Comparison of ENCODE assay signal across 9 cellular contexts in the genomic region with DNA sequence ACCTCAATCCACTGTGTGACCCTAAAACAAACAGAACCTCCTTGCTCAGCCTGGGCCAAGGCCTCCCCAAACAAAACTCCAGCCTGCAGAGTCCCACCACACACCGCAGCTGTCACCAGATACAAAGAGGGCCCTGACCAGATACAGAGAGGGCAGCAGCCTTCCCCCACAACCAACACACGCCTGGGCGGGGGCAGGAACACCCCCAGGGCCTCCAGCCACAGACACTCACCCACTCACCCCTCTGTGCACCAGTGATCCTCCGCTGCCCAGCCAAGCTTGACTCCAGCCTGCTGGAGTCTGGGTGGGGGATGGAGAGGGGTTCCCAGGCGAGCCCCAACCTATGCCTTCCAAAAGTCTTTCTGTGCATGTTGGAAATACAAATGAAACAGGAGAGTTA. TPM values are rescaled to one million over a fixed set of nuclear protein-coding genes. Genes with fewer than 3 reads are reported as not detected.
A peak's percentile ranks its signal among the peaks of the same experiment; 100 is the strongest.
DNase-seq lines count a peak whose midpoint lies in the region; ATAC-seq and TF ChIP-seq lines count a peak whose summit lies in the region.
"Had no signal": no experiment of that assay in that cellular context is flagged by ENCODE, and none has a peak within 500 bp of the region (broad histone marks: within the 10 kb centered on the region; RNA-seq: fewer than 3 reads in every experiment).

No MANE protein-coding gene starts in this region.

- H3K27me3 ChIP-seq in lower lobe of right lung (ENCODE audit: low read depth) = no peaks in the 10 kb centered on the region
- H3K27me3 ChIP-seq in subcutaneous abdominal adipose tissue (ENCODE audit: control insufficient read depth in 5 of 5, insufficient read depth in 4 of 5, low read length in 5 of 5) = peaks cover 0 to 6% (median 0%) of the 10 kb centered on the region in 5 donors

- H3K4me3 Mint-ChIP-seq in activated T-cell treated with anti-CD3 and anti-CD28 coated beads, Interleukin-2, amount 50 U/mL, for 72 hours = peak overlapping the region; percentile 75 to 79
- peak overlapping the region; percentile 39 for H3K4me3 Mint-ChIP-seq in activated CD8-positive, alpha-beta T cell treated with anti-CD3 and anti-CD28 coated beads, Interleukin-2, amount 10 ng/mL, durations not matched to agents 7 days and 5 days

- no peak for ATAC-seq in activated T-cell treated with anti-CD3 and anti-CD28 coated beads, Interleukin-2, amount 50 U/mL, for 72 hours (replicated peaks in 1 of 2)
- no peak for ATAC-seq in activated CD8-positive, alpha-beta T cell treated with anti-CD3 and anti-CD28 coated beads, Interleukin-2, amount 10 ng/mL, durations not matched to agents 7 days and 5 days
- ATAC-seq in lower lobe of right lung = no peak
- no peak for ATAC-seq in GM18867 (IDR thresholded peaks at IDR 0.05; ENCODE audit: unreplicated experiment)

- H3K9ac ChIP-seq in subcutaneous abdominal adipose tissue (ENCODE audit: low read length in 5 of 5) = no peak overlapping the region

- H3K4me1 Mint-ChIP-seq in activated T-cell treated with anti-CD3 and anti-CD28 coated beads, Interleukin-2, amount 50 U/mL, for 72 hours (ENCODE audit: low read depth) = peaks cover 61% of the 10 kb centered on the region
- peaks cover 71% of the 10 kb centered on the region for H3K4me1 Mint-ChIP-seq in activated CD8-positive, alpha-beta T cell treated with anti-CD3 and anti-CD28 coated beads, Interleukin-2, amount 10 ng/mL, durations not matched to agents 7 days and 5 days (ENCODE audit: low read depth)

- H3K36me3 ChIP-seq in lower lobe of right lung = peaks cover 2% of the 10 kb centered on the region
- H3K36me3 ChIP-seq in subcutaneous abdominal adipose tissue (ENCODE audit: control insufficient read depth in 5 of 5, insufficient read depth in 5 of 5, low read length in 5 of 5) = peaks cover 0 to 3% (median 0%) of the 10 kb centered on the region in 5 donors

- H3K4me1 ChIP-seq in lower lobe of right lung = peaks cover 81% of the 10 kb centered on the region
- H3K4me1 ChIP-seq in subcutaneous abdominal adipose tissue (ENCODE audit: control insufficient read depth in 5 of 5, insufficient read depth in 5 of 5, low read length in 5 of 5) = peaks cover 17 to 77% (median 73%) of the 10 kb centered on the region in 5 donors

- CTCF ChIA-PET in activated CD8-positive, alpha-beta T cell treated with anti-CD3 and anti-CD28 coated beads, Interleukin-2, amount 10 ng/mL, durations not matched to agents 7 days and 5 days (lab: Charles Lee) = interaction anchor here (4.5 kb wide), 1 partner anchor 19 kb away, joined by 53 read pairs; no protein-coding TSS in a partner anchor

- TF ChIP-seq CTCF in lower lobe of right lung (IDR thresholded peaks at IDR 0.05) = no peak

- no peaks in the 10 kb centered on the region for H3K27me3 Mint-ChIP-seq in activated T-cell treated with anti-CD3 and anti-CD28 coated beads, Interleukin-2, amount 50 U/mL, for 72 hours (ENCODE audit: low read depth)
- peaks cover 2% of the 10 kb centered on the region for H3K27me3 Mint-ChIP-seq in activated CD8-positive, alpha-beta T cell treated with anti-CD3 and anti-CD28 coated beads, Interleukin-2, amount 10 ng/mL, durations not matched to agents 7 days and 5 days (ENCODE audit: low read depth)

- POLR2A ChIA-PET in activated CD8-positive, alpha-beta T cell treated with anti-CD3 and anti-CD28 coated beads, Interleukin-2, amount 10 ng/mL, durations not matched to agents 7 days and 5 days (lab: Charles Lee) = interaction anchor here (2.1 kb wide), 1 partner anchor 19 kb away, joined by 7 read pairs; no protein-coding TSS in a partner anchor

- DNase-seq in activated T-cell treated with anti-CD3 and anti-CD28 coated beads, Interleukin-2, amount 50 U/mL, for 72 hours = no peak
- DNase-seq in activated T-cell treated with anti-CD3 and anti-CD28 coated beads, Interleukin-2, amount 50 U/mL, for 1 hour = no peak
- DNase-seq in activated CD8-positive, alpha-beta T cell treated with anti-CD3 and anti-CD28 coated beads, Interleukin-2, amount 10 ng/mL, durations not matched to agents 7 days and 5 days = no peak
- DNase-seq in lower lobe of right lung (no peak), SIG-M5 treated with dmso at 0.1 percent for 504 hours (lab: John Stamatoyannopoulos, UW; ENCODE audit: unreplicated experiment) (no peak), D341Med (ENCODE audit: low spot score) (no peak)
- DNase-seq: AML-193 had no signal

- no peaks in the 10 kb centered on the region for H3K9me3 ChIP-seq in lower lobe of right lung
- H3K9me3 ChIP-seq in subcutaneous abdominal adipose tissue (ENCODE audit: control insufficient read depth in 5 of 5, low read length in 5 of 5) = peaks cover 0 to 2% (median 0%) of the 10 kb centered on the region in 5 donors

- H3K4me3 ChIP-seq in lower lobe of right lung (no peak overlapping the region), subcutaneous abdominal adipose tissue (ENCODE audit: low read depth in 1 of 5, low read length in 5 of 5) (no peak overlapping the region)

- H3K36me3 Mint-ChIP-seq in activated T-cell treated with anti-CD3 and anti-CD28 coated beads, Interleukin-2, amount 50 U/mL, for 72 hours (ENCODE audit: insufficient read depth in 2 of 2) = peaks cover 0 to 4% of the 10 kb centered on the region in 2 donors
- peaks cover 30% of the 10 kb centered on the region for H3K36me3 Mint-ChIP-seq in activated CD8-positive, alpha-beta T cell treated with anti-CD3 and anti-CD28 coated beads, Interleukin-2, amount 10 ng/mL, durations not matched to agents 7 days and 5 days (ENCODE audit: low read depth)

- no peaks in the 10 kb centered on the region for H3K9me3 Mint-ChIP-seq in activated T-cell treated with anti-CD3 and anti-CD28 coated beads, Interleukin-2, amount 50 U/mL, for 72 hours
- H3K9me3 Mint-ChIP-seq in activated CD8-positive, alpha-beta T cell treated with anti-CD3 and anti-CD28 coated beads, Interleukin-2, amount 10 ng/mL, durations not matched to agents 7 days and 5 days (ENCODE audit: insufficient read depth) = no peaks in the 10 kb centered on the region

- intact Hi-C loops in lower lobe of right lung (cut with DNase I) = no loop called here

- H3K27ac ChIP-seq in lower lobe of right lung = peak overlapping the region; percentile 98
- peak overlapping the region; percentile 86 for H3K27ac ChIP-seq in subcutaneous abdominal adipose tissue (ENCODE audit: low read depth, low read length)

- H3K27ac Mint-ChIP-seq in activated T-cell treated with anti-CD3 and anti-CD28 coated beads, Interleukin-2, amount 50 U/mL, for 72 hours = peak overlapping the region; percentile 80
- peak overlapping the region; percentile 72 for H3K27ac Mint-ChIP-seq in activated CD8-positive, alpha-beta T cell treated with anti-CD3 and anti-CD28 coated beads, Interleukin-2, amount 10 ng/mL, durations not matched to agents 7 days and 5 days

RNA-seq across cellular contexts. Expression of a gene that starts 5.9 kb away (rescaled TPM):
- 100 to 1,000 TPM; 400 to 456 TPM for total RNA-seq in activated T-cell treated with anti-CD3 and anti-CD28 coated beads, Interleukin-2, amount 50 U/mL, for 72 hours
- 100 to 1,000 TPM; 172 to 195 TPM for total RNA-seq in activated CD8-positive, alpha-beta T cell treated with anti-CD3 and anti-CD28 coated beads, Interleukin-2, amount 10 ng/mL, durations not matched to agents 7 days and 5 days
- 352 TPM for total RNA-seq in lower lobe of right lung

RNA-seq across cellular contexts. Expression of a gene that starts 12.1 kb away (rescaled TPM):
- total RNA-seq in activated T-cell treated with anti-CD3 and anti-CD28 coated beads, Interleukin-2, amount 50 U/mL, for 72 hours = 10 to 100 TPM; 59.8 to 69.1 TPM
- total RNA-seq in activated CD8-positive, alpha-beta T cell treated with anti-CD3 and anti-CD28 coated beads, Interleukin-2, amount 10 ng/mL, durations not matched to agents 7 days and 5 days = 10 to 100 TPM; 57.1 TPM
- total RNA-seq in lower lobe of right lung = 43.5 TPM

RNA-seq across cellular contexts. Expression of a gene that starts 14.8 kb away (rescaled TPM):
- total RNA-seq in activated T-cell treated with anti-CD3 and anti-CD28 coated beads, Interleukin-2, amount 50 U/mL, for 72 hours = 10 to 100 TPM; 72.3 to 75.4 TPM
- total RNA-seq in activated CD8-positive, alpha-beta T cell treated with anti-CD3 and anti-CD28 coated beads, Interleukin-2, amount 10 ng/mL, durations not matched to agents 7 days and 5 days = 10 to 100 TPM; 88.4 to 94.3 TPM
- 76.3 TPM for total RNA-seq in lower lobe of right lung

RNA-seq across cellular contexts. Expression of a gene that starts 21.6 kb away (rescaled TPM):
- total RNA-seq in activated T-cell treated with anti-CD3 and anti-CD28 coated beads, Interleukin-2, amount 50 U/mL, for 72 hours = 100 to 1,000 TPM; 169 to 201 TPM
- 100 to 1,000 TPM; 209 to 222 TPM for total RNA-seq in activated CD8-positive, alpha-beta T cell treated with anti-CD3 and anti-CD28 coated beads, Interleukin-2, amount 10 ng/mL, durations not matched to agents 7 days and 5 days
- total RNA-seq in lower lobe of right lung = 116 TPM

RNA-seq across cellular contexts. Expression of a gene that starts 22.5 kb away (rescaled TPM):
- total RNA-seq in activated T-cell treated with anti-CD3 and anti-CD28 coated beads, Interleukin-2, amount 50 U/mL, for 72 hours = not detected
- not detected for total RNA-seq in activated CD8-positive, alpha-beta T cell treated with anti-CD3 and anti-CD28 coated beads, Interleukin-2, amount 10 ng/mL, durations not matched to agents 7 days and 5 days
- total RNA-seq in lower lobe of right lung = not detected
